Comparison of ENCODE assay signal across 17 cellular contexts in genomic region chr12:121505513-121505912, GRCh38.
DNase-seq lines count a peak whose midpoint lies in the region; ATAC-seq and TF ChIP-seq lines count a peak whose summit lies in the region.
"Had no signal": no experiment of that assay in that cellular context is flagged by ENCODE, and none has a peak within 500 bp of the region (broad histone marks: within the 10 kb centered on the region; RNA-seq: fewer than 3 reads in every experiment).

No MANE protein-coding gene starts in this region.

- intact Hi-C loops in activated naive CD4-positive, alpha-beta T cell treated with anti-CD3 and anti-CD28 coated beads for 36 hours (cut with micrococcal nuclease), result no loop called here
- intact Hi-C loops in lower lobe of right lung (cut with DNase I), result no loop called here

- peaks cover 5% of the 10 kb centered on the region for H3K4me1 Mint-ChIP-seq in activated naive CD4-positive, alpha-beta T cell treated with anti-CD3 and anti-CD28 coated beads for 36 hours (ENCODE audit: low read depth)
- H3K4me1 Mint-ChIP-seq in WTC11, result peaks cover 2% of the 10 kb centered on the region

- TF ChIP-seq POLR2A in GM18505 (IDR thresholded peaks at IDR 0.05; ENCODE audit: borderline replicate concordance, extremely low read depth, insufficient read depth, insufficient read length), result no peak

- H3K36me3 ChIP-seq in lower lobe of right lung, result peaks cover 49% of the 10 kb centered on the region
- H3K36me3 ChIP-seq: breast epithelium had no signal

- no peak for DNase-seq in activated naive CD4-positive, alpha-beta T cell treated with anti-CD3 and anti-CD28 coated beads, Interleukin-2, amount 50 U/mL, for 72 hours (ENCODE audit: low spot score in 2 of 2)
- no peak for DNase-seq in activated naive CD4-positive, alpha-beta T cell treated with anti-CD3 and anti-CD28 coated beads for 36 hours
- DNase-seq in WTC11 (ENCODE audit: low spot score) (no peak), fibroblast of mammary gland (ENCODE audit: low read depth) (peak; percentile 21), foreskin keratinocyte (no peak), lower lobe of right lung (no peak), SHP77 (lab: John Stamatoyannopoulos, UW) (no peak)
- DNase-seq: activated naive CD4-positive, alpha-beta T cell treated with Interleukin-2 at 50 U/mL for 16 hours; COR-L47; NCI-H1930; retina; stimulated activated CD4-positive, alpha-beta T cell treated with anti-CD3 and anti-CD28 coated beads, Interleukin-15, amount 100 ng/mL, for 24 hours; stimulated activated naive CD8-positive, alpha-beta T cell treated with anti-CD3 and anti-CD28 coated beads, Interleukin-15, Interleukin-2, amounts not matched to agents 100 U/mL and 50 U/mL, for 24 hours had no signal

- H3K27ac Mint-ChIP-seq in activated naive CD4-positive, alpha-beta T cell treated with anti-CD3 and anti-CD28 coated beads, Interleukin-2, amount 50 U/mL, for 72 hours, result peak overlapping the region; percentile 5 to 54
- no peak overlapping the region for H3K27ac Mint-ChIP-seq in activated naive CD4-positive, alpha-beta T cell treated with anti-CD3 and anti-CD28 coated beads for 36 hours
- peak overlapping the region; percentile 84; the same call in 1 of the 2 replicates for H3K27ac Mint-ChIP-seq in WTC11

- no peak for ATAC-seq in activated naive CD4-positive, alpha-beta T cell treated with anti-CD3 and anti-CD28 coated beads, Interleukin-2, amount 50 U/mL, for 72 hours
- ATAC-seq in WTC11 (no peak), foreskin keratinocyte (no peak), GM18505 (IDR thresholded peaks at IDR 0.05; ENCODE audit: unreplicated experiment) (no peak), lower lobe of right lung (no peak)
- ATAC-seq: activated CD4-positive, CD25-positive, alpha-beta regulatory T cell treated with anti-CD3 and anti-CD28 coated beads, Interleukin-2, amount 50 U/mL, for 24 hours; GM12878; stimulated activated naive CD8-positive, alpha-beta T cell treated with anti-CD3 and anti-CD28 coated beads, Interleukin-15, Interleukin-2, amounts not matched to agents 100 U/mL and 50 U/mL, for 24 hours had no signal

- H3K27me3 ChIP-seq in foreskin keratinocyte (no peaks in the 10 kb centered on the region), lower lobe of right lung (ENCODE audit: low read depth) (no peaks in the 10 kb centered on the region)
- H3K27me3 ChIP-seq: breast epithelium had no signal

- H3K36me3 Mint-ChIP-seq in activated naive CD4-positive, alpha-beta T cell treated with anti-CD3 and anti-CD28 coated beads, Interleukin-2, amount 50 U/mL, for 72 hours, result no peaks in the 10 kb centered on the region
- peaks cover 2% of the 10 kb centered on the region for H3K36me3 Mint-ChIP-seq in activated naive CD4-positive, alpha-beta T cell treated with anti-CD3 and anti-CD28 coated beads for 36 hours (ENCODE audit: low read depth)
- H3K36me3 Mint-ChIP-seq in WTC11, result peaks cover 48% of the 10 kb centered on the region

- H3K27ac ChIP-seq in foreskin keratinocyte (no peak overlapping the region), lower lobe of right lung (no peak overlapping the region)
- H3K27ac ChIP-seq: breast epithelium had no signal

- CTCF ChIA-PET in activated naive CD4-positive, alpha-beta T cell treated with anti-CD3 and anti-CD28 coated beads for 36 hours (lab: Charles Lee), result interaction anchor here (0.7 to 1.1 kb wide), 2 partner anchors 30 to 109 kb away, joined by 4 to 5 read pairs; no protein-coding TSS in a partner anchor
- CTCF ChIA-PET in WTC11 (lab: Charles Lee), result interaction anchor here (1.9 kb wide), 1 partner anchor 11 kb away, joined by 4 read pairs; no protein-coding TSS in a partner anchor

- no peak overlapping the region for H3K4me3 Mint-ChIP-seq in activated naive CD4-positive, alpha-beta T cell treated with anti-CD3 and anti-CD28 coated beads for 36 hours
- no peak overlapping the region for H3K4me3 Mint-ChIP-seq in WTC11

- no peaks in the 10 kb centered on the region for H3K9me3 Mint-ChIP-seq in activated naive CD4-positive, alpha-beta T cell treated with anti-CD3 and anti-CD28 coated beads, Interleukin-2, amount 50 U/mL, for 72 hours
- H3K9me3 Mint-ChIP-seq in activated naive CD4-positive, alpha-beta T cell treated with anti-CD3 and anti-CD28 coated beads for 36 hours, result no peaks in the 10 kb centered on the region
- H3K9me3 Mint-ChIP-seq in WTC11, result no peaks in the 10 kb centered on the region

- H3K4me3 ChIP-seq in fibroblast of mammary gland (ENCODE audit: control insufficient read depth, low read depth, low read length) (no peak overlapping the region), lower lobe of right lung (no peak overlapping the region)
- H3K4me3 ChIP-seq: breast epithelium, GM12878 had no signal

- TF ChIP-seq CTCF in WTC11 (IDR thresholded peaks at IDR 0.05), result no peak
- TF ChIP-seq CTCF in fibroblast of mammary gland (conservative IDR thresholded peaks at IDR 0.05; ENCODE audit: control insufficient read depth, insufficient read depth, low read depth, low read length), result no peak
- TF ChIP-seq CTCF in foreskin keratinocyte (conservative IDR thresholded peaks at IDR 0.05), result no peak
- no peak for TF ChIP-seq CTCF in lower lobe of right lung (IDR thresholded peaks at IDR 0.05)

- no peaks in the 10 kb centered on the region for H3K27me3 Mint-ChIP-seq in activated naive CD4-positive, alpha-beta T cell treated with anti-CD3 and anti-CD28 coated beads for 36 hours (ENCODE audit: low read depth)
- H3K27me3 Mint-ChIP-seq in WTC11 (ENCODE audit: low read depth), result no peaks in the 10 kb centered on the region

- no peaks in the 10 kb centered on the region for H3K9me3 ChIP-seq in lower lobe of right lung
- H3K9me3 ChIP-seq: breast epithelium had no signal

- H3K4me1 ChIP-seq in foreskin keratinocyte (no peaks in the 10 kb centered on the region), lower lobe of right lung (no peaks in the 10 kb centered on the region)
- H3K4me1 ChIP-seq: breast epithelium had no signal

- POLR2A ChIA-PET in WTC11 (lab: Charles Lee), result no interaction called here

TF ChIP-seq in WTC11, 78 proteins besides CTCF, POLR2A, EP300 and RAD21 (continues in another document):
- TF ChIP-seq NR2C2 (CRISPR knock-in tag; IDR thresholded peaks at IDR 0.05) (no peak), GABPB1 (CRISPR knock-in tag; IDR thresholded peaks at IDR 0.05) (no peak), KAT7 (CRISPR knock-in tag; IDR thresholded peaks at IDR 0.05; ENCODE audit: borderline replicate concordance) (no peak), ZNF512 (CRISPR knock-in tag; IDR thresholded peaks at IDR 0.05; ENCODE audit: borderline replicate concordance) (no peak), NR1H2 (CRISPR knock-in tag; IDR thresholded peaks at IDR 0.05) (no peak), FOXJ3 (CRISPR knock-in tag; IDR thresholded peaks at IDR 0.05; ENCODE audit: borderline replicate concordance) (no peak), ZNF425 (CRISPR knock-in tag; conservative IDR thresholded peaks at IDR 0.05) (no peak), SMAD3 (CRISPR knock-in tag; IDR thresholded peaks at IDR 0.05; ENCODE audit: borderline replicate concordance) (no peak), JAZF1 (CRISPR knock-in tag; IDR thresholded peaks at IDR 0.05) (no peak), FOXP1 (CRISPR knock-in tag; IDR thresholded peaks at IDR 0.05; ENCODE audit: borderline replicate concordance) (no peak), JUN (CRISPR knock-in tag; IDR thresholded peaks at IDR 0.05) (no peak), ATF1 (CRISPR knock-in tag; IDR thresholded peaks at IDR 0.05) (no peak)
- TF ChIP-seq, protein P1, sequence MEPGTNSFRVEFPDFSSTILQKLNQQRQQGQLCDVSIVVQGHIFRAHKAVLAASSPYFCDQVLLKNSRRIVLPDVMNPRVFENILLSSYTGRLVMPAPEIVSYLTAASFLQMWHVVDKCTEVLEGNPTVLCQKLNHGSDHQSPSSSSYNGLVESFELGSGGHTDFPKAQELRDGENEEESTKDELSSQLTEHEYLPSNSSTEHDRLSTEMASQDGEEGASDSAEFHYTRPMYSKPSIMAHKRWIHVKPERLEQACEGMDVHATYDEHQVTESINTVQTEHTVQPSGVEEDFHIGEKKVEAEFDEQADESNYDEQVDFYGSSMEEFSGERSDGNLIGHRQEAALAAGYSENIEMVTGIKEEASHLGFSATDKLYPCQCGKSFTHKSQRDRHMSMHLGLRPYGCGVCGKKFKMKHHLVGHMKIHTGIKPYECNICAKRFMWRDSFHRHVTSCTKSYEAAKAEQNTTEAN (CRISPR knock-in tag; IDR thresholded peaks at IDR 0.05), result no peak
- TF ChIP-seq, protein P2, sequence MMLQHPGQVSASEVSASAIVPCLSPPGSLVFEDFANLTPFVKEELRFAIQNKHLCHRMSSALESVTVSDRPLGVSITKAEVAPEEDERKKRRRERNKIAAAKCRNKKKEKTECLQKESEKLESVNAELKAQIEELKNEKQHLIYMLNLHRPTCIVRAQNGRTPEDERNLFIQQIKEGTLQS (CRISPR knock-in tag; conservative IDR thresholded peaks at IDR 0.05), result no peak
